In genomic region chr15:51647128-51647562, GRCh38 we compare ENCODE assay signal across 8 cellular contexts. TPM values are rescaled to one million over a fixed set of nuclear protein-coding genes. Genes with fewer than 3 reads are reported as not detected.
A peak's percentile ranks its signal among the peaks of the same experiment; 100 is the strongest.
DNase-seq lines count a peak whose midpoint lies in the region; ATAC-seq, FAIRE-seq and TF ChIP-seq lines count a peak whose summit lies in the region.

No MANE protein-coding gene starts in this region.

- H3K4me3 ChIP-seq in bronchial epithelial cell (ENCODE audit: low read depth, low read length) = no peak overlapping the region

- TF ChIP-seq CTCF in bronchial epithelial cell (IDR thresholded peaks at IDR 0.05; ENCODE audit: insufficient read depth, low read length, severe bottlenecking) (no peak), omental fat pad (IDR thresholded peaks at IDR 0.05) (no peak)

- ATAC-seq in omental fat pad (ENCODE audit: low FRiP score) (peak; percentile 23), HG02884 (IDR thresholded peaks at IDR 0.05; ENCODE audit: unreplicated experiment) (no peak), GM19467 (IDR thresholded peaks at IDR 0.05; ENCODE audit: unreplicated experiment) (no peak)

- peak; percentile 78 for DNase-seq in GDM1 (lab: John Stamatoyannopoulos, UW)
- peak; percentile 65 for DNase-seq in NCI-H446 treated with DMSO at 0.1 percent for 48 hours (lab: John Stamatoyannopoulos, UW)
- peak; percentile 75 for DNase-seq in bronchial epithelial cell (ENCODE audit: low read depth)
- no peak for DNase-seq in omental fat pad (ENCODE audit: low spot score)
- DNase-seq in GM19240 (ENCODE audit: insufficient read length, low spot score) = no peak
- DNase-seq in central memory CD4-positive, alpha-beta T cell = no peak

- peaks cover 1% of the 10 kb centered on the region for H3K27me3 ChIP-seq in bronchial epithelial cell (ENCODE audit: control insufficient read depth, insufficient read depth, low read length)

- no peak for FAIRE-seq in bronchial epithelial cell (lab: Jason Lieb, UNC)

- H3K36me3 ChIP-seq in bronchial epithelial cell (ENCODE audit: control insufficient read depth, insufficient read depth, low read length) = no peaks in the 10 kb centered on the region

RNA-seq across cellular contexts. Expression of gene DMXL2, which starts 24.6 kb away (rescaled TPM):
- total RNA-seq in bronchial epithelial cell (14.5 and 16.1 TPM in 2 replicates), omental fat pad (10 to 100 TPM; 47.5 to 77.2 (median 54.5) TPM)

RNA-seq across cellular contexts. Expression of gene SCG3, which starts 34.2 kb away (rescaled TPM):
- not detected in 2 replicates for total RNA-seq in bronchial epithelial cell
- under 1 TPM in 1 of 4 donors, not detected in 3; 0.47 TPM for total RNA-seq in omental fat pad

Comparison
In these comparisons a context has a peak if more than half of its experiments do, and no peak if none do; other contexts are left out.
1. DNase-seq: peak in GDM1 (single experiment), NCI-H446 treated with DMSO at 0.1 percent for 48 hours (single experiment) and bronchial epithelial cell (single experiment); none in omental fat pad (single experiment), GM19240 (single experiment) and central memory CD4-positive, alpha-beta T cell (single experiment).